Comparison of ENCODE assay signal across 18 cellular contexts in the genomic region with DNA sequence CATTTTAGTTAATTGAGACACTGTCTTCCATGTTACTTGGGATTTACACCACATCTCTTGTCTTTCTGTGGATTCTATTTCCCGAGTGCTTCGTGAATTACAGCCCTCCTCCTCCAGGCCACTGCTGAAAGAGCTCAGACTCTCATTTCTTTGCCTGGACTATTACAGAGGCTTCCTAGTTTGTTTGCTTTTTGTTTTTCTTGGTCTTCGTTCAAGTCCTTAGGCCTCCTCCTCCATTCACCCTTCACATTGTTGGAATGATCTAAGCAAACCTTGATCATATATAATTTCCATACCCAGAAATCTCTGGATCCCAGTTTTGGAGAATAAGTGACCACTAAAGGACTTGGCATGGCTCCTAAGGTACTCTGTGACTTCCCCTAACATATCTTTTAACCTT.
DNase-seq lines count a peak whose midpoint lies in the region; ATAC-seq and TF ChIP-seq lines count a peak whose summit lies in the region.
"Had no signal": no experiment of that assay in that cellular context is flagged by ENCODE, and none has a peak within 500 bp of the region (broad histone marks: within the 10 kb centered on the region; RNA-seq: fewer than 3 reads in every experiment).

No MANE protein-coding gene starts in this region.

- H3K36me3 Mint-ChIP-seq in endodermal cell (ENCODE audit: low read depth) (no peaks in the 10 kb centered on the region), natural killer cell (no peaks in the 10 kb centered on the region)

- CTCF ChIA-PET in HEK293 (lab: Yijun Ruan, JAX): interaction anchor here (0.7 to 1.9 kb wide), 3 partner anchors 9 to 142 kb away, joined by 3 to 5 read pairs (median 4); no protein-coding TSS in a partner anchor

- H3K27me3 Mint-ChIP-seq in endodermal cell (ENCODE audit: insufficient read depth) (peaks cover 4% of the 10 kb centered on the region), natural killer cell (ENCODE audit: low read depth in 2 of 2) (peaks cover 11 to 28% of the 10 kb centered on the region in 2 donors)

- no peak overlapping the region for H3K4me3 Mint-ChIP-seq in endodermal cell
- H3K4me3 Mint-ChIP-seq in natural killer cell: no peak overlapping the region
- H3K4me3 Mint-ChIP-seq: CD8-positive, alpha-beta memory T cell; HFFc6 had no signal

- H3K9me3 ChIP-seq in HEK293 (ENCODE audit: control insufficient read depth, insufficient read depth, low read depth, low read length): no peaks in the 10 kb centered on the region
- H3K9me3 ChIP-seq in endodermal cell (ENCODE audit: control insufficient read depth, low read length): no peaks in the 10 kb centered on the region
- H3K9me3 ChIP-seq: BLaER1, Caco-2, HAP-1 had no signal

- intact Hi-C loops in natural killer cell (cut with micrococcal nuclease): no loop called here

- no peak overlapping the region for H3K4me3 ChIP-seq in HEK293 (ENCODE audit: low read depth, low read length)
- H3K4me3 ChIP-seq in fibroblast of mammary gland (ENCODE audit: control insufficient read depth, low read depth, low read length): no peak overlapping the region
- no peak overlapping the region for H3K4me3 ChIP-seq in fibroblast of villous mesenchyme (ENCODE audit: low read depth, low read length)
- H3K4me3 ChIP-seq in endodermal cell (ENCODE audit: low read length): no peak overlapping the region
- H3K4me3 ChIP-seq: BLaER1, HAP-1 had no signal

- peaks cover 4% of the 10 kb centered on the region; the same call in 1 of the 2 replicates for H3K4me1 ChIP-seq in HEK293 (ENCODE audit: control insufficient read depth, insufficient read depth, low read length)
- no peaks in the 10 kb centered on the region for H3K4me1 ChIP-seq in endodermal cell (ENCODE audit: control insufficient read depth, insufficient read depth, low read length)
- H3K4me1 ChIP-seq: BLaER1, Caco-2, HAP-1 had no signal

- H3K9me3 Mint-ChIP-seq in endodermal cell: no peaks in the 10 kb centered on the region
- H3K9me3 Mint-ChIP-seq in natural killer cell: no peaks in the 10 kb centered on the region
- H3K9me3 Mint-ChIP-seq: HFFc6 had no signal

- peak; percentile 41 for DNase-seq in astrocyte of the hippocampus (ENCODE audit: low read depth, low spot score)
- DNase-seq in fibroblast of mammary gland (ENCODE audit: low read depth): peak; percentile 64
- peak; percentile 21 for DNase-seq in fibroblast of villous mesenchyme (ENCODE audit: low read depth)
- no peak for DNase-seq in endodermal cell
- DNase-seq in NCI-H146 treated with DMSO at 0.1 percent for 48 hours (lab: John Stamatoyannopoulos, UW; ENCODE audit: unreplicated experiment): no peak
- DNase-seq in natural killer cell: no peak
- DNase-seq: AML-193; Caco-2; CD8-positive, alpha-beta memory T cell; DND-41; GDM1; HFFc6 had no signal

- POLR2A ChIA-PET in HEK293 (lab: Yijun Ruan, JAX): interaction anchor here (0.5 kb wide), 1 partner anchor 12 kb away, joined by 5 read pairs; no protein-coding TSS in a partner anchor

- no peaks in the 10 kb centered on the region for H3K36me3 ChIP-seq in HEK293 (ENCODE audit: control insufficient read depth in 2 of 2, insufficient read depth in 1 of 2, low read length in 2 of 2)
- H3K36me3 ChIP-seq in endodermal cell (ENCODE audit: control insufficient read depth, insufficient read depth, low read length): no peaks in the 10 kb centered on the region
- H3K36me3 ChIP-seq: BLaER1, HAP-1 had no signal

- 87 to 89% methylated on average over 3 of the region's 3 CpGs for WGBS in endodermal cell (ENCODE audit: insufficient coverage in 1 of 2, insufficient read length in 1 of 2), 2 experiments

- TF ChIP-seq CTCF in HEK293 (tag by site-specific recombination; IDR thresholded peaks at IDR 0.05) (no peak), fibroblast of mammary gland (conservative IDR thresholded peaks at IDR 0.05; ENCODE audit: control insufficient read depth, insufficient read depth, low read depth, low read length) (no peak), fibroblast of villous mesenchyme (IDR thresholded peaks at IDR 0.05; ENCODE audit: insufficient read depth, low read depth, low read length) (no peak), endodermal cell (conservative IDR thresholded peaks at IDR 0.05) (no peak), natural killer cell (IDR thresholded peaks at IDR 0.05) (no peak)

- H3K27ac ChIP-seq in HEK293 (ENCODE audit: extremely low read depth, low read depth, low read length): no peak overlapping the region
- H3K27ac ChIP-seq in endodermal cell (ENCODE audit: low read depth, low read length): no peak overlapping the region
- H3K27ac ChIP-seq: 22Rv1, BLaER1, HL-60 had no signal

- no peak for ATAC-seq in HG03439 (IDR thresholded peaks at IDR 0.05; ENCODE audit: unreplicated experiment)
- no peak for ATAC-seq in natural killer cell

- H3K9ac ChIP-seq in endodermal cell (ENCODE audit: extremely low read depth, low read length, poor library complexity, severe bottlenecking): no peak overlapping the region
- H3K9ac ChIP-seq: BLaER1 had no signal

- peaks cover 10% of the 10 kb centered on the region for H3K4me1 Mint-ChIP-seq in endodermal cell
- no peaks in the 10 kb centered on the region for H3K4me1 Mint-ChIP-seq in natural killer cell
- H3K4me1 Mint-ChIP-seq: CD8-positive, alpha-beta memory T cell had no signal

- H3K27ac Mint-ChIP-seq in endodermal cell (no peak overlapping the region), natural killer cell (no peak overlapping the region)
- H3K27ac Mint-ChIP-seq: CD8-positive, alpha-beta memory T cell; HFFc6 had no signal

- H3K27me3 ChIP-seq in endodermal cell (ENCODE audit: control insufficient read depth, insufficient read depth, low read length, poor library complexity, severe bottlenecking): no peaks in the 10 kb centered on the region
- H3K27me3 ChIP-seq: BLaER1 had no signal

TF ChIP-seq in HEK293, 187 proteins besides CTCF, POLR2A, EP300 and RAD21 (continues in another document):
- peak; percentile 39; the same call in 1 of the 2 replicates for TF ChIP-seq PRDM10 (tag by site-specific recombination; IDR thresholded peaks at IDR 0.05)
- 0 out of 2 replicates have a peak, but pooled peaks have one; percentile 18 for TF ChIP-seq ZBTB11 (tag by site-specific recombination; conservative IDR thresholded peaks at IDR 0.05; ENCODE audit: low read depth)
- no peak for TF ChIP-seq TCF7L2 (IDR thresholded peaks at IDR 0.05; ENCODE audit: borderline replicate concordance, low read depth, low read length)

Comparison
In these comparisons a context has a peak if more than half of its experiments do, and no peak if none do; other contexts are left out.
1. DNase-seq: peak in astrocyte of the hippocampus (single experiment), fibroblast of mammary gland (single experiment) and fibroblast of villous mesenchyme (single experiment); none in endodermal cell (single experiment), NCI-H146 treated with DMSO at 0.1 percent for 48 hours (single experiment) and natural killer cell (single experiment).